24 cellular contexts compared by ENCODE assay signal in genomic region chr6:23927935-23928334, GRCh38.
A peak's percentile ranks its signal among the peaks of the same experiment; 100 is the strongest.
DNase-seq lines count a peak whose midpoint lies in the region; ATAC-seq, FAIRE-seq and TF ChIP-seq lines count a peak whose summit lies in the region.
"Had no signal": no experiment of that assay in that cellular context is flagged by ENCODE, and none has a peak within 500 bp of the region (broad histone marks: within the 10 kb centered on the region; RNA-seq: fewer than 3 reads in every experiment).

No MANE protein-coding gene starts in this region.

- no peak for TF ChIP-seq RAD21 in GM12878 (IDR thresholded peaks at IDR 0.05; ENCODE audit: insufficient read depth, low read depth, low read length)

- no peak for TF ChIP-seq CTCF in OCI-LY3 (IDR thresholded peaks at IDR 0.05; ENCODE audit: low read depth, low read length)
- TF ChIP-seq CTCF in GM12878 (IDR thresholded peaks at IDR 0.05 in 2 of 3, conservative IDR thresholded peaks at IDR 0.05 in 1 of 3; ENCODE audit: control insufficient read depth in 2 of 3, extremely low read depth in 1 of 3, insufficient read depth in 1 of 3, low read depth in 3 of 3, low read length in 3 of 3) = no peak
- TF ChIP-seq CTCF in pancreas (IDR thresholded peaks at IDR 0.05) = no peak
- no peak for TF ChIP-seq CTCF in glutamatergic neuron (IDR thresholded peaks at IDR 0.05; ENCODE audit: partially characterized antibody, unreplicated experiment)

- no peaks in the 10 kb centered on the region for H3K27me3 ChIP-seq in OCI-LY3 (ENCODE audit: low read depth, low read length)
- H3K27me3 ChIP-seq in GM12878 (replicated peaks in 1 of 2; ENCODE audit: control insufficient read depth in 2 of 2, insufficient read depth in 2 of 2, low read length in 1 of 2) = no peaks in the 10 kb centered on the region
- no peaks in the 10 kb centered on the region for H3K27me3 ChIP-seq in pancreas
- H3K27me3 ChIP-seq: BLaER1 treated with 17β-estradiol and CSF1 and Interleukin-3, amounts not matched to agents 10 nM and 100 nM had no signal

- H3K36me3 ChIP-seq in OCI-LY3 (replicated peaks; ENCODE audit: low read depth, low read length) (no peaks in the 10 kb centered on the region), GM12878 (ENCODE audit: control insufficient read depth in 2 of 2, insufficient read depth in 2 of 2, low read length in 1 of 2) (no peaks in the 10 kb centered on the region), pancreas (no peaks in the 10 kb centered on the region)
- H3K36me3 ChIP-seq: BLaER1 treated with 17β-estradiol and CSF1 and Interleukin-3, amounts not matched to agents 10 nM and 100 nM had no signal

- no peaks in the 10 kb centered on the region for H3K36me3 Mint-ChIP-seq in glutamatergic neuron (ENCODE audit: unreplicated experiment)
- H3K36me3 Mint-ChIP-seq: CD8-positive, alpha-beta T cell had no signal

- H3K4me1 ChIP-seq in OCI-LY3 (ENCODE audit: low read length) (peaks cover 27% of the 10 kb centered on the region), GM12878 (ENCODE audit: control insufficient read depth, insufficient read depth, low read length) (no peaks in the 10 kb centered on the region), pancreas (no peaks in the 10 kb centered on the region)
- H3K4me1 ChIP-seq: BLaER1 treated with 17β-estradiol and CSF1 and Interleukin-3, amounts not matched to agents 10 nM and 100 nM; Caco-2 had no signal

- WGBS in GM12878 (ENCODE audit: insufficient coverage, insufficient replicate concordance, low lambda C conversion rate, missing lambda C conversion rate) = 5% methylated on average over 1 of the region's 1 CpG
- WGBS in pancreas, 2 donors = 78 to 93% methylated on average over 1 of the region's 1 CpG

- ATAC-seq in GM18867 (IDR thresholded peaks at IDR 0.05; ENCODE audit: unreplicated experiment) (peak; percentile 58), GM12878 (no peak), pancreas (no peak)
- ATAC-seq: CD8-positive, alpha-beta T cell had no signal

- H3K4me3 ChIP-seq in OCI-LY3 (ENCODE audit: low read length) (0 out of 2 replicates have a peak overlapping the region, but pooled peaks have one; percentile 10), GM12878 (no peak overlapping the region), pancreas (no peak overlapping the region)
- H3K4me3 ChIP-seq: BLaER1 treated with 17β-estradiol and CSF1 and Interleukin-3, amounts not matched to agents 10 nM and 100 nM had no signal

- no peaks in the 10 kb centered on the region for H3K9me3 ChIP-seq in OCI-LY3 (ENCODE audit: insufficient read depth, low read length)
- H3K9me3 ChIP-seq in GM12878 (replicated peaks; ENCODE audit: control insufficient read depth, insufficient read depth, low read length) = no peaks in the 10 kb centered on the region
- no peaks in the 10 kb centered on the region for H3K9me3 ChIP-seq in pancreas
- H3K9me3 ChIP-seq: BLaER1 treated with 17β-estradiol and CSF1 and Interleukin-3, amounts not matched to agents 10 nM and 100 nM; Caco-2 had no signal

- H4K20me1 ChIP-seq in OCI-LY3 (ENCODE audit: insufficient read depth, low read length) = no peaks in the 10 kb centered on the region
- no peaks in the 10 kb centered on the region for H4K20me1 ChIP-seq in GM12878 (ENCODE audit: control insufficient read depth, insufficient read depth)
- H4K20me1 ChIP-seq: BLaER1 treated with 17β-estradiol and CSF1 and Interleukin-3, amounts not matched to agents 10 nM and 100 nM had no signal

- FAIRE-seq in GM12878 (lab: Jason Lieb, UNC) (no peak), pancreas (lab: Jason Lieb, UNC) (no peak)
- FAIRE-seq: A204.1, D721Med, G401.6, GM12892, GM18507, GM19239 had no signal

- RAD21 ChIA-PET in GM12878 (lab: Charles Lee; ENCODE audit: unreplicated experiment) = no interaction called here

- TF ChIP-seq POLR2A in GM12878 (IDR thresholded peaks at IDR 0.05; ENCODE audit: low read depth, low read length) = no peak

- no peak for DNase-seq in GM12878 (ENCODE audit: low read depth, low spot score)
- DNase-seq in kidney tubule cell (ENCODE audit: low spot score) = peak; percentile 30
- no peak for DNase-seq in ACHN
- no peak for DNase-seq in pancreas
- DNase-seq in glutamatergic neuron = no peak
- DNase-seq: 8988T; AML-193; Caco-2; Calu3; CD4-positive, alpha-beta T cell; CD8-positive, alpha-beta T cell; DMS79 treated with DMSO at 0.1 percent for 48 hours; GF-D8 had no signal

- in situ Hi-C loops in GM12878 (cut with MboI) = no loop called here
- in situ Hi-C loops in ACHN (cut with HindIII; ENCODE audit: low pct_ligation_motif_present, low pct_unique_long_range_greater_than_20kb, low sequenced_read_pairs) = no loop called here

- CTCF ChIA-PET in GM12878 (lab: Yijun Ruan, JAX) = interaction anchor here (1.0 kb wide), 1 partner anchor 11 kb away, joined by 3 read pairs; no protein-coding TSS in a partner anchor

- H3K27ac ChIP-seq in OCI-LY3 (ENCODE audit: low read length) (peak overlapping the region; percentile 76), GM12878 (ENCODE audit: control insufficient read depth, insufficient read depth) (no peak overlapping the region), pancreas (no peak overlapping the region)
- H3K27ac ChIP-seq: BLaER1 treated with 17β-estradiol and CSF1 and Interleukin-3, amounts not matched to agents 10 nM and 100 nM; C4-2B had no signal

- BruUV-seq in GM12878 (replicated peaks; lab: Mats Ljungman, UMichigan) = no TSS peak

- SMC1A ChIA-PET in GM12878 (lab: Charles Lee; ENCODE audit: uncharacterized antibody, unreplicated experiment) = no interaction called here

- peak overlapping the region; percentile 58 for H3K4me2 ChIP-seq in OCI-LY3 (ENCODE audit: low read length)
- no peak overlapping the region for H3K4me2 ChIP-seq in GM12878 (ENCODE audit: control insufficient read depth, insufficient read depth)
- H3K4me2 ChIP-seq: BLaER1 treated with 17β-estradiol and CSF1 and Interleukin-3, amounts not matched to agents 10 nM and 100 nM had no signal

- H3K27me3 Mint-ChIP-seq in glutamatergic neuron (ENCODE audit: unreplicated experiment) = no peaks in the 10 kb centered on the region
- H3K27me3 Mint-ChIP-seq: B cell; CD4-positive, alpha-beta T cell had no signal

- TF ChIP-seq EP300 in GM12878 (IDR thresholded peaks at IDR 0.05; ENCODE audit: borderline replicate concordance in 1 of 2, control insufficient read depth in 1 of 2, low read depth in 2 of 2, low read length in 2 of 2) = no peak

- H3K9me3 Mint-ChIP-seq in glutamatergic neuron (ENCODE audit: unreplicated experiment) = peaks cover 2% of the 10 kb centered on the region

- no peak overlapping the region for H3K4me3 Mint-ChIP-seq in glutamatergic neuron (ENCODE audit: unreplicated experiment)
- H3K4me3 Mint-ChIP-seq: B cell; CD4-positive, alpha-beta T cell; CD8-positive, alpha-beta T cell had no signal

- peaks cover 9% of the 10 kb centered on the region for H3K4me1 Mint-ChIP-seq in glutamatergic neuron (ENCODE audit: low read depth, unreplicated experiment)
- H3K4me1 Mint-ChIP-seq: B cell had no signal

- H2AFZ ChIP-seq in OCI-LY3 (ENCODE audit: low read depth, low read length) = peak overlapping the region; percentile 71
- no peak overlapping the region for H2AFZ ChIP-seq in GM12878 (ENCODE audit: control insufficient read depth, low read depth, low read length)

- POLR2A ChIA-PET in GM12878 (lab: Charles Lee) = no interaction called here

- H3K9ac ChIP-seq in OCI-LY3 (ENCODE audit: low read length) (0 out of 2 replicates have a peak overlapping the region, but pooled peaks have one; percentile 9), GM12878 (ENCODE audit: control insufficient read depth, insufficient read depth, low read length) (no peak overlapping the region)
- H3K9ac ChIP-seq: BLaER1 treated with 17β-estradiol and CSF1 and Interleukin-3, amounts not matched to agents 10 nM and 100 nM had no signal

- H3K79me2 ChIP-seq in OCI-LY3 (ENCODE audit: low read length) (no peaks in the 10 kb centered on the region), GM12878 (ENCODE audit: control insufficient read depth, insufficient read depth, low read length) (no peaks in the 10 kb centered on the region)

- no peak overlapping the region for H3K27ac Mint-ChIP-seq in glutamatergic neuron (ENCODE audit: unreplicated experiment)
- H3K27ac Mint-ChIP-seq: B cell; CD4-positive, alpha-beta T cell; CD8-positive, alpha-beta T cell had no signal

- intact Hi-C loops in GM12878 (cut with micrococcal nuclease; ENCODE audit: unreplicated experiment) = no loop called here
- intact Hi-C loops in pancreas (cut with DNase I) = no loop called here

TF ChIP-seq in GM12878, 131 proteins besides CTCF, POLR2A, EP300 and RAD21:
- TF ChIP-seq RB1 (IDR thresholded peaks at IDR 0.05; ENCODE audit: borderline replicate concordance) (no peak), POLR2AphosphoS2 (IDR thresholded peaks at IDR 0.05; ENCODE audit: low read depth, low read length) (no peak), YBX1 (IDR thresholded peaks at IDR 0.05) (no peak), HDAC2 (IDR thresholded peaks at IDR 0.05) (no peak), JUNB (IDR thresholded peaks at IDR 0.05) (peak; percentile 26; the same call in 1 of the 2 replicates)
